Comparison of ENCODE assay signal across 26 cellular contexts in the genomic region with DNA sequence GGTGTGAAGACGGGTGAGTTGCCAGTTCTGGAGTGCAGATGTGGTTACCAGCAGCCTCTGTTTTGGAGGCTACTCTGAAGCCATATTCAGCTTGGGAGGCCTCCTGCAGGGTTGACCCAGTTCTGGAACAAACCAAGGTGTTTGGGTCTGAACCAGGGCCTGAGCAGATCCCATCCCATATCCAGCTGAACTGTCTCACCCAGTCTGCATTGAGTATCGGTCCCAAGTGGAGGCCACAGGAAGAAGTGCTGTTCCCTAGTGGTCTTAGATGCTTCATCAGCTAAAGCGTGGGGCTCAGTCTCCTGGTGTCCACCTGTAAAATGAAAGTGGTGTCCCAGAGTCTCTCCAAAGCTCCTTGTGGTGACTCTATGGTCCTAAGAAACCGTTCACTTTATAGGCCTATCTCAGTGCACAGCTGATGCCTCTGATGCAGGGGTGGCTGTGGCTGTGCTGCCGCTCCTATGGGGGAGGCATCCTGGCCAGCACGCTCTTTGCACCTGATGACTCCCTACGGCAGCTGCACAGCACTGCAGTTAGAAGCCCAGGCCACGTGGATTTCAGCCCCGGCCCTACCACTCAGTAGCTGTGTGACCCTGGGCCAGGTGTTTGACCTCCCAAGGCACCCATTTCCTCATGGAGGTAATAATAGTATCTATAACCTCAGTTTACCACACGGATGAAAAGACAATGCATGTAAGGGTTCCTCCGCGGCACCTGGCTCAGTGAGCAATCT. TPM values are rescaled to one million over a fixed set of nuclear protein-coding genes. Genes with fewer than 3 reads are reported as not detected.
A peak's percentile ranks its signal among the peaks of the same experiment; 100 is the strongest.
DNase-seq lines count a peak whose midpoint lies in the region; FAIRE-seq and TF ChIP-seq lines count a peak whose summit lies in the region.
"Had no signal": no experiment of that assay in that cellular context is flagged by ENCODE, and none has a peak within 500 bp of the region (broad histone marks: within the 10 kb centered on the region; RNA-seq: fewer than 3 reads in every experiment).

No MANE protein-coding gene starts in this region.

- H2BK120ac ChIP-seq in H1 (replicated peaks; ENCODE audit: low read depth, low read length): no peak overlapping the region

- 0 out of 2 replicates have a peak overlapping the region, but pooled peaks have one; percentile 50 for H2BK12ac ChIP-seq in H1 (ENCODE audit: low read depth, low read length)

- 80% methylated on average over 12 of the region's 12 CpGs; no CpG with 5 or more reads in 1 of the 2 experiments for WGBS in H1 (ENCODE audit: extremely low coverage in 1 of 2, insufficient coverage in 1 of 2, insufficient read length in 1 of 2, insufficient replicate concordance in 2 of 2, low coverage in 1 of 2, low lambda C conversion rate in 2 of 2, missing lambda C conversion rate in 1 of 2), 2 experiments

- H2BK15ac ChIP-seq in H1 (ENCODE audit: low read length): no peak overlapping the region

- FAIRE-seq in H1 (lab: Jason Lieb, UNC): no peak
- FAIRE-seq: GM18507, RCC 7860 had no signal

- no peaks in the 10 kb centered on the region for H3K79me1 ChIP-seq in H1 (ENCODE audit: low read depth, low read length)

- H3K79me2 ChIP-seq in OCI-LY1 (ENCODE audit: insufficient read depth, low read length) (no peaks in the 10 kb centered on the region), H1 (ENCODE audit: control insufficient read depth in 1 of 2, insufficient read depth in 2 of 2, low read length in 2 of 2) (no peaks in the 10 kb centered on the region)

- POLR2A ChIA-PET in H1 (lab: Charles Lee; ENCODE audit: partially characterized antibody): interaction anchor here (1.0 to 24.0 kb wide), 7 partner anchors 9 to 61 kb away, joined by 3 to 374 read pairs (median 3); a partner anchor contains a TSS

- H3K4ac ChIP-seq in H1 (replicated peaks; ENCODE audit: insufficient read length, low read depth, low read length): no peak overlapping the region

- no peak overlapping the region for H4K5ac ChIP-seq in H1 (ENCODE audit: insufficient read length, low read depth, low read length)

- H3K36me3 ChIP-seq in OCI-LY1 (ENCODE audit: insufficient read depth, low read length) (no peaks in the 10 kb centered on the region), H1 (ENCODE audit: control insufficient read depth in 2 of 4, insufficient read depth in 4 of 4, low read length in 3 of 4) (peaks cover 0 to 11% (median 0%) of the 10 kb centered on the region in 4 experiments; a peak in 1 of 8 replicates), tibial artery (no peaks in the 10 kb centered on the region)
- H3K36me3 ChIP-seq: HAP-1, SJSA1 had no signal

- no peak overlapping the region for H2BK5ac ChIP-seq in H1 (ENCODE audit: low read depth, low read length)

- CTCF ChIA-PET in H1 (lab: Charles Lee; ENCODE audit: partially characterized antibody): interaction anchor here (0.8 to 24.7 kb wide), 13 partner anchors 11 to 175 kb away, joined by 3 to 576 read pairs (median 7); a partner anchor contains a TSS

- H3K27ac ChIP-seq in OCI-LY1 (ENCODE audit: low read depth, low read length, poor library complexity, severe bottlenecking) (no peak overlapping the region), H1 (ENCODE audit: low read depth, low read length) (no peak overlapping the region), tibial artery (no peak overlapping the region)
- H3K27ac ChIP-seq: GM23248, SJSA1 had no signal

- H3K4me1 ChIP-seq in OCI-LY1 (ENCODE audit: insufficient read depth, low read length, severe bottlenecking): peaks cover 22% of the 10 kb centered on the region
- peaks cover 0 to 17% (median 10%) of the 10 kb centered on the region in 4 experiments; a peak in 6 of 7 replicates for H3K4me1 ChIP-seq in H1 (replicated peaks in 1 of 4; ENCODE audit: control insufficient read depth in 3 of 4, insufficient read depth in 4 of 4, low read length in 3 of 4)
- peaks cover 0 to 25% (median 20%) of the 10 kb centered on the region in 4 donors for H3K4me1 ChIP-seq in tibial artery

- TF ChIP-seq RAD21 in H1 (IDR thresholded peaks at IDR 0.05 in 1 of 2, conservative IDR thresholded peaks at IDR 0.05 in 1 of 2; ENCODE audit: low read depth in 2 of 2, low read length in 2 of 2): no peak

- H3K4me3 ChIP-seq in OCI-LY1 (ENCODE audit: low read depth, low read length, poor library complexity, severe bottlenecking): no peak overlapping the region
- no peak overlapping the region for H3K4me3 ChIP-seq in H1 (ENCODE audit: extremely low read depth in 1 of 4, insufficient read depth in 2 of 4, low read depth in 3 of 4, low read length in 4 of 4)
- H3K4me3 ChIP-seq in tibial artery: no peak overlapping the region
- H3K4me3 ChIP-seq: GM23248, HAP-1, SJSA1 had no signal

- H3K4me2 ChIP-seq in OCI-LY1 (ENCODE audit: low read length): 0 out of 2 replicates have a peak overlapping the region, but pooled peaks have one; percentile 5
- no peak overlapping the region for H3K4me2 ChIP-seq in H1 (ENCODE audit: insufficient read depth in 1 of 2, low read depth in 2 of 2, low read length in 2 of 2)

- no peaks in the 10 kb centered on the region for H3K9me2 ChIP-seq in OCI-LY1 (ENCODE audit: low read depth, low read length)

- TF ChIP-seq CTCF in OCI-LY1 (IDR thresholded peaks at IDR 0.05; ENCODE audit: low read length) (peak; percentile 16; the same call in 1 of the 2 replicates), H1 (IDR thresholded peaks at IDR 0.05; ENCODE audit: control extremely low read depth in 1 of 3, insufficient read depth in 1 of 3, low read depth in 1 of 3, low read length in 3 of 3) (no peak), tibial artery (IDR thresholded peaks at IDR 0.05) (no peak)

- no peak overlapping the region for H2AFZ ChIP-seq in OCI-LY1 (ENCODE audit: low read length)
- no peak overlapping the region for H2AFZ ChIP-seq in H1 (ENCODE audit: low read length)
- H2AFZ ChIP-seq: GM23248 had no signal

- no peak overlapping the region for H3K18ac ChIP-seq in H1 (ENCODE audit: extremely low read depth, low read length)

- no peak overlapping the region for H3K23ac ChIP-seq in H1 (ENCODE audit: insufficient read length)

- H4K20me1 ChIP-seq in OCI-LY1 (ENCODE audit: insufficient read depth, low read length) (no peaks in the 10 kb centered on the region), H1 (replicated peaks in 1 of 2; ENCODE audit: control insufficient read depth in 1 of 2, insufficient read depth in 2 of 2, low read length in 2 of 2) (no peaks in the 10 kb centered on the region)

- no peak overlapping the region for H3K14ac ChIP-seq in H1 (ENCODE audit: insufficient read length)

- no peaks in the 10 kb centered on the region; the same call in 1 of the 2 replicates for H3K27me3 ChIP-seq in OCI-LY1 (ENCODE audit: insufficient read depth, low read length)
- peaks cover 60 to 90% (median 79%) of the 10 kb centered on the region in 4 experiments for H3K27me3 ChIP-seq in H1 (replicated peaks in 1 of 4; ENCODE audit: control insufficient read depth in 3 of 4, extremely low read depth in 1 of 4, insufficient read depth in 3 of 4, low read length in 3 of 4)
- peaks cover 6 to 63% of the 10 kb centered on the region in 2 donors for H3K27me3 ChIP-seq in tibial artery
- H3K27me3 ChIP-seq: SJSA1 had no signal

- no peak overlapping the region for H3K9ac ChIP-seq in OCI-LY1 (ENCODE audit: low read length)
- H3K9ac ChIP-seq in H1 (replicated peaks in 1 of 4; ENCODE audit: extremely low read depth in 1 of 4, low read depth in 3 of 4, low read length in 3 of 4): no peak overlapping the region
- H3K9ac ChIP-seq: GM23248 had no signal

- H3K9me3 ChIP-seq in OCI-LY1 (ENCODE audit: low read length) (no peaks in the 10 kb centered on the region), H1 (ENCODE audit: insufficient read depth in 2 of 2, low read depth in 1 of 2, low read length in 1 of 2) (no peaks in the 10 kb centered on the region), tibial artery (no peaks in the 10 kb centered on the region)
- H3K9me3 ChIP-seq: HAP-1, SJSA1 had no signal

- no peak overlapping the region for H4K8ac ChIP-seq in H1 (ENCODE audit: extremely low read depth, insufficient read depth, low read length)

- peak overlapping the region; percentile 69; the same call in 1 of the 2 replicates for H2AK5ac ChIP-seq in H1 (ENCODE audit: low read depth, low read length)

- no peak overlapping the region for H4K91ac ChIP-seq in H1 (replicated peaks; ENCODE audit: insufficient read length, low read length)

- H3F3A ChIP-seq in OCI-LY1 (ENCODE audit: insufficient read depth, low read length): no peaks in the 10 kb centered on the region

- H3K56ac ChIP-seq in H1 (replicated peaks; ENCODE audit: insufficient read length, low read depth, low read length): no peak overlapping the region

- no peak for TF ChIP-seq POLR2A in H1 (IDR thresholded peaks at IDR 0.05; ENCODE audit: control extremely low read depth in 1 of 2, low read depth in 2 of 2, low read length in 2 of 2)

- H2BK20ac ChIP-seq in H1 (ENCODE audit: low read length): no peak overlapping the region

- intact Hi-C loops in tibial artery (cut with DNase I; ENCODE audit: low total_unique reads): no loop called here

- peaks cover 3% of the 10 kb centered on the region; the same call in 1 of the 2 replicates for H3K23me2 ChIP-seq in H1 (ENCODE audit: low read depth, low read length)

- DNase-seq in NCI-H1417 (lab: John Stamatoyannopoulos, UW) (peak in 2 of 3 experiments; percentile 20 to 68), NCI-H1417 treated with DMSO at 0.1 percent for 48 hours (lab: John Stamatoyannopoulos, UW) (no peak), NAMALWA (ENCODE audit: low spot score) (peak; percentile 66), H1 (ENCODE audit: low read depth in 1 of 2, low spot score in 2 of 2) (no peak), AML-193 (lab: John Stamatoyannopoulos, UW) (no peak), GM03348 (ENCODE audit: low spot score) (no peak), tibial artery (no peak)
- DNase-seq: 8988T; ACHN; CD4-positive, CD25-positive, alpha-beta regulatory T cell; GM23248; HFFc6; IMR-90; NCI-H1105 treated with DMSO at 0.1 percent for 48 hours; NCI-H1694; NCI-H2029 treated with DMSO at 0.1 percent for 48 hours; NCI-H2171 treated with DMSO at 0.1 percent for 48 hours; NCI-H345; NCI-H510A treated with DMSO at 0.1 percent for 48 hours; NCI-H748 treated with DMSO at 0.1 percent for 48 hours; T-helper 2 cell had no signal

- no peak for TF ChIP-seq EP300 in H1 (IDR thresholded peaks at IDR 0.05; ENCODE audit: borderline replicate concordance in 1 of 2, low read depth in 2 of 2, low read length in 2 of 2)

RNA-seq across cellular contexts. Expression of a gene that starts 21.0 kb away (rescaled TPM):
- 3.2 and 4.0 TPM in 2 replicates for total RNA-seq in H1 (2021; fragmentation: NEBNext Ultra II Directional; extraction: Animal tissue kit (Norgen Biotek cat#: 25700))
- 1.8 and 3.6 TPM in 2 replicates for polyA plus RNA-seq in H1 (2011; rRNA removed)
- 3.5 TPM for polyA plus RNA-seq in H1 (2011; cell fraction: cytosol; rRNA removed)
- 5.3 TPM for polyA plus RNA-seq in H1 (2011; cell fraction: nucleus; rRNA removed)
- 0.79 to 2.9 TPM (median 2.4 TPM) in 4 replicates for polyA plus RNA-seq in H1 (2012, experiment 1 of 2)
- 1.8 TPM for polyA plus RNA-seq in H1 (2012, experiment 2 of 2)
- 2.0 TPM for polyA plus RNA-seq in H1 (2013, experiment 1 of 2)
- 1.9 TPM for polyA plus RNA-seq in H1 (2013, experiment 2 of 2)
- 1.9 and 3.6 TPM in 2 replicates for polyA minus RNA-seq in H1 (2011; rRNA and poly(A)+ RNA removed)
- polyA minus RNA-seq in H1 (2011; cell fraction: cytosol; rRNA and poly(A)+ RNA removed): 13.8 TPM
- 6.5 TPM for polyA minus RNA-seq in H1 (2011; cell fraction: nucleus; rRNA and poly(A)+ RNA removed)

RNA-seq across cellular contexts. Expression of a gene that starts 21.3 kb away (rescaled TPM):
- total RNA-seq in H1 (2021; fragmentation: NEBNext Ultra II Directional; extraction: Animal tissue kit (Norgen Biotek cat#: 25700)): 1.5 and 2.1 TPM in 2 replicates
- 0.09 and 0.31 TPM in 2 replicates for polyA plus RNA-seq in H1 (2011; rRNA removed)
- polyA plus RNA-seq in H1 (2011; cell fraction: cytosol; rRNA removed): 0.28 TPM
- 0.33 TPM for polyA plus RNA-seq in H1 (2011; cell fraction: nucleus; rRNA removed)
- polyA plus RNA-seq in H1 (2012, experiment 1 of 2): 0.50 to 1.6 TPM (median 1.2 TPM) in 4 replicates
- polyA plus RNA-seq in H1 (2012, experiment 2 of 2): 1.0 TPM
- 0.30 TPM for polyA plus RNA-seq in H1 (2013, experiment 1 of 2)
- 0.55 TPM for polyA plus RNA-seq in H1 (2013, experiment 2 of 2)
- polyA minus RNA-seq in H1 (2011; rRNA and poly(A)+ RNA removed): 0.13 TPM in 1 of 2 replicates, not detected in the other
- 0.29 TPM for polyA minus RNA-seq in H1 (2011; cell fraction: cytosol; rRNA and poly(A)+ RNA removed)
- polyA minus RNA-seq in H1 (2011; cell fraction: nucleus; rRNA and poly(A)+ RNA removed): 0.30 TPM

RNA-seq across cellular contexts. Expression of a gene that starts 40.2 kb away (rescaled TPM):
- 83.9 and 85.9 TPM in 2 replicates for total RNA-seq in H1 (2021; fragmentation: NEBNext Ultra II Directional; extraction: Animal tissue kit (Norgen Biotek cat#: 25700))
- 64.3 and 86.5 TPM in 2 replicates for polyA plus RNA-seq in H1 (2011; rRNA removed)
- polyA plus RNA-seq in H1 (2011; cell fraction: cytosol; rRNA removed): 76.8 TPM
- polyA plus RNA-seq in H1 (2011; cell fraction: nucleus; rRNA removed): 109 TPM
- polyA plus RNA-seq in H1 (2012, experiment 1 of 2): 48.6 to 73.4 TPM (median 65.8 TPM) in 4 replicates
- 53.8 TPM for polyA plus RNA-seq in H1 (2012, experiment 2 of 2)
- polyA plus RNA-seq in H1 (2013, experiment 1 of 2): 40.5 TPM
- polyA plus RNA-seq in H1 (2013, experiment 2 of 2): 39.5 TPM
- polyA minus RNA-seq in H1 (2011; rRNA and poly(A)+ RNA removed): 45.5 and 56.4 TPM in 2 replicates
- polyA minus RNA-seq in H1 (2011; cell fraction: cytosol; rRNA and poly(A)+ RNA removed): 70.0 TPM
- 61.7 TPM for polyA minus RNA-seq in H1 (2011; cell fraction: nucleus; rRNA and poly(A)+ RNA removed)

Comparison
In these comparisons a context has a peak if more than half of its experiments do, and no peak if none do; other contexts are left out.
1. DNase-seq: peak in NCI-H1417 (2 of 3) and NAMALWA (single experiment); none in NCI-H1417 treated with DMSO at 0.1 percent for 48 hours (single experiment), H1 (0 of 2), AML-193 (0 of 2), GM03348 (single experiment) and tibial artery (0 of 2).